2 cellular contexts compared by ENCODE assay signal in the genomic region with DNA sequence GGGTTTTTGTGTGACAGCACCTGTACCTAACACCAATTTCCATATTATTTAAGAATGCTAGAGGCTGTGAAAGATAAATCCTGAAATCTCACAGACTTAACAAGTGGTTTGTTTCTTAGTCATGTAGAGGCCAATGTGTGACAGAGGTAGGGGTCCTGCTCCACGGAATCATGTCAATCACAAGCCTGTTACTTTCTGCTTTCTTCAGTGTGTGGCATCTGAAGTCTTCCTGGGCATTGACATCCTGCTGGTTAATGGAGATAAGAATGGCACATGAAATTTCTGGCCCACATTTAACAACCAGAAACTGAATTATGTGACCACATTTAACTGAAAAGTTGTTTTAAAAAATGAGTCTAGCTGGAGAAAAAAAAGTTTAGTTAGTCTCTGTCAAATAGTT.
TF ChIP-seq lines count a peak whose summit lies in the region.

No MANE protein-coding gene starts in this region.

TF ChIP-seq in GM23338, 12 proteins besides CTCF, POLR2A, EP300 and RAD21 (continued from another document):
- TF ChIP-seq CREB1 (CRISPR knock-in tag; IDR thresholded peaks at IDR 0.05; ENCODE audit: low read depth) (no peak), STAT1 (IDR thresholded peaks at IDR 0.05; ENCODE audit: unreplicated experiment) (no peak), NANOG (IDR thresholded peaks at IDR 0.05; ENCODE audit: borderline replicate concordance) (no peak), JUNB (IDR thresholded peaks at IDR 0.05; ENCODE audit: unreplicated experiment) (no peak), ZNF331 (CRISPR knock-in tag; IDR thresholded peaks at IDR 0.05; ENCODE audit: low read depth) (no peak), EZH2 (IDR thresholded peaks at IDR 0.05; ENCODE audit: low read depth, unreplicated experiment) (no peak), POLR2AphosphoS5 (IDR thresholded peaks at IDR 0.05; ENCODE audit: low read depth) (no peak), ZNF114 (CRISPR knock-in tag; IDR thresholded peaks at IDR 0.05) (no peak)
- TF ChIP-seq, protein P1, sequence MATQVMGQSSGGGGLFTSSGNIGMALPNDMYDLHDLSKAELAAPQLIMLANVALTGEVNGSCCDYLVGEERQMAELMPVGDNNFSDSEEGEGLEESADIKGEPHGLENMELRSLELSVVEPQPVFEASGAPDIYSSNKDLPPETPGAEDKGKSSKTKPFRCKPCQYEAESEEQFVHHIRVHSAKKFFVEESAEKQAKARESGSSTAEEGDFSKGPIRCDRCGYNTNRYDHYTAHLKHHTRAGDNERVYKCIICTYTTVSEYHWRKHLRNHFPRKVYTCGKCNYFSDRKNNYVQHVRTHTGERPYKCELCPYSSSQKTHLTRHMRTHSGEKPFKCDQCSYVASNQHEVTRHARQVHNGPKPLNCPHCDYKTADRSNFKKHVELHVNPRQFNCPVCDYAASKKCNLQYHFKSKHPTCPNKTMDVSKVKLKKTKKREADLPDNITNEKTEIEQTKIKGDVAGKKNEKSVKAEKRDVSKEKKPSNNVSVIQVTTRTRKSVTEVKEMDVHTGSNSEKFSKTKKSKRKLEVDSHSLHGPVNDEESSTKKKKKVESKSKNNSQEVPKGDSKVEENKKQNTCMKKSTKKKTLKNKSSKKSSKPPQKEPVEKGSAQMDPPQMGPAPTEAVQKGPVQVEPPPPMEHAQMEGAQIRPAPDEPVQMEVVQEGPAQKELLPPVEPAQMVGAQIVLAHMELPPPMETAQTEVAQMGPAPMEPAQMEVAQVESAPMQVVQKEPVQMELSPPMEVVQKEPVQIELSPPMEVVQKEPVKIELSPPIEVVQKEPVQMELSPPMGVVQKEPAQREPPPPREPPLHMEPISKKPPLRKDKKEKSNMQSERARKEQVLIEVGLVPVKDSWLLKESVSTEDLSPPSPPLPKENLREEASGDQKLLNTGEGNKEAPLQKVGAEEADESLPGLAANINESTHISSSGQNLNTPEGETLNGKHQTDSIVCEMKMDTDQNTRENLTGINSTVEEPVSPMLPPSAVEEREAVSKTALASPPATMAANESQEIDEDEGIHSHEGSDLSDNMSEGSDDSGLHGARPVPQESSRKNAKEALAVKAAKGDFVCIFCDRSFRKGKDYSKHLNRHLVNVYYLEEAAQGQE (IDR thresholded peaks at IDR 0.05; ENCODE audit: unreplicated experiment), result no peak
- TF ChIP-seq, protein P2, sequence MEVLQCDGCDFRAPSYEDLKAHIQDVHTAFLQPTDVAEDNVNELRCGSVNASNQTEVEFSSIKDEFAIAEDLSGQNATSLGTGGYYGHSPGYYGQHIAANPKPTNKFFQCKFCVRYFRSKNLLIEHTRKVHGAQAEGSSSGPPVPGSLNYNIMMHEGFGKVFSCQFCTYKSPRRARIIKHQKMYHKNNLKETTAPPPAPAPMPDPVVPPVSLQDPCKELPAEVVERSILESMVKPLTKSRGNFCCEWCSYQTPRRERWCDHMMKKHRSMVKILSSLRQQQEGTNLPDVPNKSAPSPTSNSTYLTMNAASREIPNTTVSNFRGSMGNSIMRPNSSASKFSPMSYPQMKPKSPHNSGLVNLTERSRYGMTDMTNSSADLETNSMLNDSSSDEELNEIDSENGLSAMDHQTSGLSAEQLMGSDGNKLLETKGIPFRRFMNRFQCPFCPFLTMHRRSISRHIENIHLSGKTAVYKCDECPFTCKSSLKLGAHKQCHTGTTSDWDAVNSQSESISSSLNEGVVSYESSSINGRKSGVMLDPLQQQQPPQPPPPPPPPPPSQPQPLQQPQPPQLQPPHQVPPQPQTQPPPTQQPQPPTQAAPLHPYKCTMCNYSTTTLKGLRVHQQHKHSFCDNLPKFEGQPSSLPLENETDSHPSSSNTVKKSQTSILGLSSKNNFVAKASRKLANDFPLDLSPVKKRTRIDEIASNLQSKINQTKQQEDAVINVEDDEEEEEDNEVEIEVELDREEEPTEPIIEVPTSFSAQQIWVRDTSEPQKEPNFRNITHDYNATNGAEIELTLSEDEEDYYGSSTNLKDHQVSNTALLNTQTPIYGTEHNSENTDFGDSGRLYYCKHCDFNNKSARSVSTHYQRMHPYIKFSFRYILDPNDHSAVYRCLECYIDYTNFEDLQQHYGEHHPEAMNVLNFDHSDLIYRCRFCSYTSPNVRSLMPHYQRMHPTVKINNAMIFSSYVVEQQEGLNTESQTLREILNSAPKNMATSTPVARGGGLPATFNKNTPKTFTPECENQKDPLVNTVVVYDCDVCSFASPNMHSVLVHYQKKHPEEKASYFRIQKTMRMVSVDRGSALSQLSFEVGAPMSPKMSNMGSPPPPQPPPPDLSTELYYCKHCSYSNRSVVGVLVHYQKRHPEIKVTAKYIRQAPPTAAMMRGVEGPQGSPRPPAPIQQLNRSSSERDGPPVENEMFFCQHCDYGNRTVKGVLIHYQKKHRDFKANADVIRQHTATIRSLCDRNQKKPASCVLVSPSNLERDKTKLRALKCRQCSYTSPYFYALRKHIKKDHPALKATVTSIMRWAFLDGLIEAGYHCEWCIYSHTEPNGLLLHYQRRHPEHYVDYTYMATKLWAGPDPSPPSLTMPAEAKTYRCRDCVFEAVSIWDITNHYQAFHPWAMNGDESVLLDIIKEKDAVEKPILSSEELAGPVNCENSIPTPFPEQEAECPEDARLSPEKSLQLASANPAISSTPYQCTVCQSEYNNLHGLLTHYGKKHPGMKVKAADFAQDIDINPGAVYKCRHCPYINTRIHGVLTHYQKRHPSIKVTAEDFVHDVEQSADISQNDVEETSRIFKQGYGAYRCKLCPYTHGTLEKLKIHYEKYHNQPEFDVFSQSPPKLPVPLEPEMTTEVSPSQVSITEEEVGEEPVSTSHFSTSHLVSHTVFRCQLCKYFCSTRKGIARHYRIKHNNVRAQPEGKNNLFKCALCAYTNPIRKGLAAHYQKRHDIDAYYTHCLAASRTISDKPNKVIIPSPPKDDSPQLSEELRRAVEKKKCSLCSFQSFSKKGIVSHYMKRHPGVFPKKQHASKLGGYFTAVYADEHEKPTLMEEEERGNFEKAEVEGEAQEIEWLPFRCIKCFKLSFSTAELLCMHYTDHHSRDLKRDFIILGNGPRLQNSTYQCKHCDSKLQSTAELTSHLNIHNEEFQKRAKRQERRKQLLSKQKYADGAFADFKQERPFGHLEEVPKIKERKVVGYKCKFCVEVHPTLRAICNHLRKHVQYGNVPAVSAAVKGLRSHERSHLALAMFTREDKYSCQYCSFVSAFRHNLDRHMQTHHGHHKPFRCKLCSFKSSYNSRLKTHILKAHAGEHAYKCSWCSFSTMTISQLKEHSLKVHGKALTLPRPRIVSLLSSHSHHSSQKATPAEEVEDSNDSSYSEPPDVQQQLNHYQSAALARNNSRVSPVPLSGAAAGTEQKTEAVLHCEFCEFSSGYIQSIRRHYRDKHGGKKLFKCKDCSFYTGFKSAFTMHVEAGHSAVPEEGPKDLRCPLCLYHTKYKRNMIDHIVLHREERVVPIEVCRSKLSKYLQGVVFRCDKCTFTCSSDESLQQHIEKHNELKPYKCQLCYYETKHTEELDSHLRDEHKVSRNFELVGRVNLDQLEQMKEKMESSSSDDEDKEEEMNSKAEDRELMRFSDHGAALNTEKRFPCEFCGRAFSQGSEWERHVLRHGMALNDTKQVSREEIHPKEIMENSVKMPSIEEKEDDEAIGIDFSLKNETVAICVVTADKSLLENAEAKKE (CRISPR knock-in tag; IDR thresholded peaks at IDR 0.05), result no peak

TF ChIP-seq in GM12878, 131 proteins besides CTCF, POLR2A, EP300 and RAD21 (continued from another document):
- TF ChIP-seq CBX5 (IDR thresholded peaks at IDR 0.05; ENCODE audit: low read depth) (no peak), MTA2 (IDR thresholded peaks at IDR 0.05; ENCODE audit: low read depth) (no peak), LARP7 (IDR thresholded peaks at IDR 0.05) (no peak), RUNX3 (IDR thresholded peaks at IDR 0.05; ENCODE audit: low read length) (no peak)
- TF ChIP-seq, protein P3, sequence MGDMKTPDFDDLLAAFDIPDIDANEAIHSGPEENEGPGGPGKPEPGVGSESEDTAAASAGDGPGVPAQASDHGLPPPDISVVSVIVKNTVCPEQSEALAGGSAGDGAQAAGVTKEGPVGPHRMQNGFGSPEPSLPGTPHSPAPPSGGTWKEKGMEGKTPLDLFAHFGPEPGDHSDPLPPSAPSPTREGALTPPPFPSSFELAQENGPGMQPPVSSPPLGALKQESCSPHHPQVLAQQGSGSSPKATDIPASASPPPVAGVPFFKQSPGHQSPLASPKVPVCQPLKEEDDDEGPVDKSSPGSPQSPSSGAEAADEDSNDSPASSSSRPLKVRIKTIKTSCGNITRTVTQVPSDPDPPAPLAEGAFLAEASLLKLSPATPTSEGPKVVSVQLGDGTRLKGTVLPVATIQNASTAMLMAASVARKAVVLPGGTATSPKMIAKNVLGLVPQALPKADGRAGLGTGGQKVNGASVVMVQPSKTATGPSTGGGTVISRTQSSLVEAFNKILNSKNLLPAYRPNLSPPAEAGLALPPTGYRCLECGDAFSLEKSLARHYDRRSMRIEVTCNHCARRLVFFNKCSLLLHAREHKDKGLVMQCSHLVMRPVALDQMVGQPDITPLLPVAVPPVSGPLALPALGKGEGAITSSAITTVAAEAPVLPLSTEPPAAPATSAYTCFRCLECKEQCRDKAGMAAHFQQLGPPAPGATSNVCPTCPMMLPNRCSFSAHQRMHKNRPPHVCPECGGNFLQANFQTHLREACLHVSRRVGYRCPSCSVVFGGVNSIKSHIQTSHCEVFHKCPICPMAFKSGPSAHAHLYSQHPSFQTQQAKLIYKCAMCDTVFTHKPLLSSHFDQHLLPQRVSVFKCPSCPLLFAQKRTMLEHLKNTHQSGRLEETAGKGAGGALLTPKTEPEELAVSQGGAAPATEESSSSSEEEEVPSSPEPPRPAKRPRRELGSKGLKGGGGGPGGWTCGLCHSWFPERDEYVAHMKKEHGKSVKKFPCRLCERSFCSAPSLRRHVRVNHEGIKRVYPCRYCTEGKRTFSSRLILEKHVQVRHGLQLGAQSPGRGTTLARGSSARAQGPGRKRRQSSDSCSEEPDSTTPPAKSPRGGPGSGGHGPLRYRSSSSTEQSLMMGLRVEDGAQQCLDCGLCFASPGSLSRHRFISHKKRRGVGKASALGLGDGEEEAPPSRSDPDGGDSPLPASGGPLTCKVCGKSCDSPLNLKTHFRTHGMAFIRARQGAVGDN (IDR thresholded peaks at IDR 0.05), result no peak
- TF ChIP-seq, protein P4, sequence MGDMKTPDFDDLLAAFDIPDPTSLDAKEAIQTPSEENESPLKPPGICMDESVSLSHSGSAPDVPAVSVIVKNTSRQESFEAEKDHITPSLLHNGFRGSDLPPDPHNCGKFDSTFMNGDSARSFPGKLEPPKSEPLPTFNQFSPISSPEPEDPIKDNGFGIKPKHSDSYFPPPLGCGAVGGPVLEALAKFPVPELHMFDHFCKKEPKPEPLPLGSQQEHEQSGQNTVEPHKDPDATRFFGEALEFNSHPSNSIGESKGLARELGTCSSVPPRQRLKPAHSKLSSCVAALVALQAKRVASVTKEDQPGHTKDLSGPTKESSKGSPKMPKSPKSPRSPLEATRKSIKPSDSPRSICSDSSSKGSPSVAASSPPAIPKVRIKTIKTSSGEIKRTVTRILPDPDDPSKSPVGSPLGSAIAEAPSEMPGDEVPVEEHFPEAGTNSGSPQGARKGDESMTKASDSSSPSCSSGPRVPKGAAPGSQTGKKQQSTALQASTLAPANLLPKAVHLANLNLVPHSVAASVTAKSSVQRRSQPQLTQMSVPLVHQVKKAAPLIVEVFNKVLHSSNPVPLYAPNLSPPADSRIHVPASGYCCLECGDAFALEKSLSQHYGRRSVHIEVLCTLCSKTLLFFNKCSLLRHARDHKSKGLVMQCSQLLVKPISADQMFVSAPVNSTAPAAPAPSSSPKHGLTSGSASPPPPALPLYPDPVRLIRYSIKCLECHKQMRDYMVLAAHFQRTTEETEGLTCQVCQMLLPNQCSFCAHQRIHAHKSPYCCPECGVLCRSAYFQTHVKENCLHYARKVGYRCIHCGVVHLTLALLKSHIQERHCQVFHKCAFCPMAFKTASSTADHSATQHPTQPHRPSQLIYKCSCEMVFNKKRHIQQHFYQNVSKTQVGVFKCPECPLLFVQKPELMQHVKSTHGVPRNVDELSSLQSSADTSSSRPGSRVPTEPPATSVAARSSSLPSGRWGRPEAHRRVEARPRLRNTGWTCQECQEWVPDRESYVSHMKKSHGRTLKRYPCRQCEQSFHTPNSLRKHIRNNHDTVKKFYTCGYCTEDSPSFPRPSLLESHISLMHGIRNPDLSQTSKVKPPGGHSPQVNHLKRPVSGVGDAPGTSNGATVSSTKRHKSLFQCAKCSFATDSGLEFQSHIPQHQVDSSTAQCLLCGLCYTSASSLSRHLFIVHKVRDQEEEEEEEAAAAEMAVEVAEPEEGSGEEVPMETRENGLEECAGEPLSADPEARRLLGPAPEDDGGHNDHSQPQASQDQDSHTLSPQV (IDR thresholded peaks at IDR 0.05), result no peak
